14 cellular contexts compared by ENCODE assay signal in genomic region chr1:23084880-23085279, GRCh38.
"Had no signal": no experiment of that assay in that cellular context is flagged by ENCODE, and none has a peak within 500 bp of the region (broad histone marks: within the 10 kb centered on the region; RNA-seq: fewer than 3 reads in every experiment).

No MANE protein-coding gene starts in this region.

- H3K79me2 ChIP-seq: parathyroid adenoma had no signal

- H3K27ac Mint-ChIP-seq: activated CD4-positive, alpha-beta T cell treated with anti-CD3 and anti-CD28 coated beads, Interleukin-2, amount 10 ng/mL, durations not matched to agents 24 days and 14 days had no signal

- H3K27ac ChIP-seq: foreskin keratinocyte, parathyroid adenoma, right atrium auricular region, transverse colon had no signal

- H3K4me2 ChIP-seq: smooth muscle cell had no signal

- H2AFZ ChIP-seq: parathyroid adenoma had no signal

- H3K9me3 ChIP-seq: esophagus squamous epithelium, heart left ventricle, right atrium auricular region, transverse colon had no signal

- H3K4me1 ChIP-seq: foreskin keratinocyte, parathyroid adenoma had no signal

- H3K4me1 Mint-ChIP-seq: activated CD4-positive, alpha-beta T cell treated with anti-CD3 and anti-CD28 coated beads, Interleukin-2, amount 10 ng/mL, durations not matched to agents 24 days and 14 days had no signal

- ATAC-seq: foreskin keratinocyte, heart left ventricle had no signal

- H3K9ac ChIP-seq: parathyroid adenoma had no signal

- H3K4me3 ChIP-seq: esophagus squamous epithelium, heart left ventricle, right atrium auricular region, smooth muscle cell, transverse colon had no signal

- H3K4me3 Mint-ChIP-seq: activated CD4-positive, alpha-beta T cell treated with anti-CD3 and anti-CD28 coated beads, Interleukin-2, amount 10 ng/mL, durations not matched to agents 24 days and 14 days; nephron had no signal

- H3K9me3 Mint-ChIP-seq: activated CD4-positive, alpha-beta T cell treated with anti-CD3 and anti-CD28 coated beads, Interleukin-2, amount 10 ng/mL, durations not matched to agents 24 days and 14 days; nephron had no signal

- H3K27me3 Mint-ChIP-seq: activated CD4-positive, alpha-beta T cell treated with anti-CD3 and anti-CD28 coated beads, Interleukin-2, amount 10 ng/mL, durations not matched to agents 24 days and 14 days had no signal

- H3K27me3 ChIP-seq: esophagus squamous epithelium, foreskin keratinocyte, heart left ventricle, right atrium auricular region, transverse colon had no signal

- DNase-seq: activated CD4-positive, alpha-beta T cell treated with anti-CD3 and anti-CD28 coated beads, Interleukin-2, amount 10 ng/mL, durations not matched to agents 24 days and 14 days; activated naive CD4-positive, alpha-beta T cell treated with anti-CD3 and anti-CD28 coated beads, Interleukin-2, amount 50 U/mL, for 16 hours; activated T-cell treated with anti-CD3 and anti-CD28 coated beads for 4 hours; amniotic stem cell; dermis blood vessel endothelial cell; esophagus squamous epithelium; foreskin keratinocyte; heart left ventricle; mesenchymal stem cell; transverse colon had no signal
